ENCODE assay signal across 22 cellular contexts in the genomic region with DNA sequence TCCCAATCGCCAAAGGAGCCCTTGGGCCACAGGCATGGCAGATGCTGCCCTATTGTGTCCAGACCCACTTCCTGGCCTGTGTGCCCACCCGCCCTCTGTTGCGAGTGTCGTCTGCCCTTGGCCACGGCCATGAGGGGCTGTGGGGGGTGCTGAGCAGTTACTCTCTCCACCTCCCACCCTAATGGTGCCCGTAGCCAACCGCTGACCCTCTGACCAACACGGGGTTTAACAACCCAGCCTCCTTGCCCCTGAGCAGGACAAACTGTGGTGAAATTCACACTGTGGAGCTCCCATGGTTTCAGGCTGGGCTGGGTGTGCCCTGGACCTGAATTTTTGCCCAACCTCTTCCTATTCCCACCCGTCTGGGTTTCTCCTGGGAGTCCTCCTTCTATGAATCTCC.
DNase-seq lines count a peak whose midpoint lies in the region; ATAC-seq and TF ChIP-seq lines count a peak whose summit lies in the region.
"Had no signal": no experiment of that assay in that cellular context is flagged by ENCODE, and none has a peak within 500 bp of the region (broad histone marks: within the 10 kb centered on the region; RNA-seq: fewer than 3 reads in every experiment).

No MANE protein-coding gene starts in this region.

- H3K4me1 Mint-ChIP-seq in activated naive CD4-positive, alpha-beta T cell treated with anti-CD3 and anti-CD28 coated beads, Interleukin-2, amount 10 ng/mL, durations not matched to agents 7 days and 5 days = peaks cover 42% of the 10 kb centered on the region
- peaks cover 37% of the 10 kb centered on the region for H3K4me1 Mint-ChIP-seq in activated naive CD4-positive, alpha-beta T cell treated with anti-CD3 and anti-CD28 coated beads for 36 hours (ENCODE audit: low read depth)
- peaks cover 45% of the 10 kb centered on the region for H3K4me1 Mint-ChIP-seq in central memory CD8-positive, alpha-beta T cell
- no peaks in the 10 kb centered on the region for H3K4me1 Mint-ChIP-seq in neural crest cell
- peaks cover 53% of the 10 kb centered on the region for H3K4me1 Mint-ChIP-seq in stimulated activated effector memory CD8-positive, alpha-beta T cell treated with anti-CD3 and anti-CD28 coated beads, Interleukin-12 subunit alpha, Interleukin-12 subunit beta, amount 100 ng/mL, for 72 hours

- intact Hi-C loops in activated naive CD4-positive, alpha-beta T cell treated with anti-CD3 and anti-CD28 coated beads for 36 hours (cut with micrococcal nuclease) = loop anchor here (5.0 kb wide), 1 partner anchor 329 kb away; no protein-coding TSS in a partner anchor

- peak; percentile 16 for DNase-seq in activated naive CD4-positive, alpha-beta T cell treated with anti-CD3 and anti-CD28 coated beads, Interleukin-2, amount 10 ng/mL, durations not matched to agents 7 days and 5 days
- DNase-seq in activated naive CD4-positive, alpha-beta T cell treated with anti-CD3 and anti-CD28 coated beads for 36 hours = no peak
- no peak for DNase-seq in central memory CD8-positive, alpha-beta T cell (ENCODE audit: low spot score in 2 of 2)
- DNase-seq in neural crest cell (ENCODE audit: low read depth, low spot score) (no peak), GM19240 (ENCODE audit: insufficient read length, low spot score) (no peak), kidney tubule cell (ENCODE audit: low spot score) (no peak)
- no peak for DNase-seq in stimulated activated effector memory CD8-positive, alpha-beta T cell treated with anti-CD3 and anti-CD28 coated beads, Interleukin-12 subunit alpha, Interleukin-12 subunit beta, amount 100 ng/mL, for 72 hours (ENCODE audit: low spot score in 2 of 2)
- DNase-seq: 8988T; ACHN; CD4-positive, CD25-positive, alpha-beta regulatory T cell; DMS153; HCEC 1CT; NCI-H1048; NCI-H1417 treated with DMSO at 0.1 percent for 48 hours; NCI-H1694 treated with DMSO at 0.1 percent for 48 hours; NCI-H2081; NCI-H2227 treated with DMSO at 0.1 percent for 48 hours; NCI-H526 treated with DMSO at 0.1 percent for 48 hours; PC-9; SHP77 had no signal

- peaks cover 52% of the 10 kb centered on the region for H3K27me3 Mint-ChIP-seq in activated naive CD4-positive, alpha-beta T cell treated with anti-CD3 and anti-CD28 coated beads, Interleukin-2, amount 10 ng/mL, durations not matched to agents 7 days and 5 days
- peaks cover 14% of the 10 kb centered on the region for H3K27me3 Mint-ChIP-seq in activated naive CD4-positive, alpha-beta T cell treated with anti-CD3 and anti-CD28 coated beads for 36 hours (ENCODE audit: low read depth)
- H3K27me3 Mint-ChIP-seq in central memory CD8-positive, alpha-beta T cell = no peaks in the 10 kb centered on the region
- H3K27me3 Mint-ChIP-seq in neural crest cell (ENCODE audit: low read depth) = no peaks in the 10 kb centered on the region

- CTCF ChIA-PET in activated naive CD4-positive, alpha-beta T cell treated with anti-CD3 and anti-CD28 coated beads, Interleukin-2, amount 10 ng/mL, durations not matched to agents 7 days and 5 days (lab: Charles Lee) = no interaction called here
- CTCF ChIA-PET in activated naive CD4-positive, alpha-beta T cell treated with anti-CD3 and anti-CD28 coated beads for 36 hours (lab: Charles Lee) = no interaction called here

- no peaks in the 10 kb centered on the region for H3K36me3 Mint-ChIP-seq in activated naive CD4-positive, alpha-beta T cell treated with anti-CD3 and anti-CD28 coated beads, Interleukin-2, amount 10 ng/mL, durations not matched to agents 7 days and 5 days
- no peaks in the 10 kb centered on the region for H3K36me3 Mint-ChIP-seq in activated naive CD4-positive, alpha-beta T cell treated with anti-CD3 and anti-CD28 coated beads for 36 hours (ENCODE audit: low read depth)
- H3K36me3 Mint-ChIP-seq in central memory CD8-positive, alpha-beta T cell (ENCODE audit: insufficient read depth) = peaks cover 4% of the 10 kb centered on the region
- no peaks in the 10 kb centered on the region for H3K36me3 Mint-ChIP-seq in neural crest cell (ENCODE audit: low read depth)
- no peaks in the 10 kb centered on the region for H3K36me3 Mint-ChIP-seq in stimulated activated effector memory CD8-positive, alpha-beta T cell treated with anti-CD3 and anti-CD28 coated beads, Interleukin-12 subunit alpha, Interleukin-12 subunit beta, amount 100 ng/mL, for 72 hours
- H3K36me3 Mint-ChIP-seq: CD4-positive, CD25-positive, alpha-beta regulatory T cell; IgD-negative memory B cell had no signal

- no peak for TF ChIP-seq CTCF in neural crest cell (conservative IDR thresholded peaks at IDR 0.05)

- H3K4me3 Mint-ChIP-seq in activated naive CD4-positive, alpha-beta T cell treated with anti-CD3 and anti-CD28 coated beads, Interleukin-2, amount 10 ng/mL, durations not matched to agents 7 days and 5 days = no peak overlapping the region
- H3K4me3 Mint-ChIP-seq in activated naive CD4-positive, alpha-beta T cell treated with anti-CD3 and anti-CD28 coated beads for 36 hours = no peak overlapping the region
- peak overlapping the region; percentile 44 for H3K4me3 Mint-ChIP-seq in central memory CD8-positive, alpha-beta T cell
- H3K4me3 Mint-ChIP-seq in neural crest cell = no peak overlapping the region
- peak overlapping the region; percentile 37 for H3K4me3 Mint-ChIP-seq in stimulated activated effector memory CD8-positive, alpha-beta T cell treated with anti-CD3 and anti-CD28 coated beads, Interleukin-12 subunit alpha, Interleukin-12 subunit beta, amount 100 ng/mL, for 72 hours

- ATAC-seq in central memory CD8-positive, alpha-beta T cell (replicated peaks; ENCODE audit: extremely low read depth, poor library complexity, severe bottlenecking) = no peak
- no peak for ATAC-seq in stimulated activated effector memory CD8-positive, alpha-beta T cell treated with anti-CD3 and anti-CD28 coated beads, Interleukin-12 subunit alpha, Interleukin-12 subunit beta, amount 100 ng/mL, for 72 hours
- no peak for ATAC-seq in GM21825 (IDR thresholded peaks at IDR 0.05; ENCODE audit: unreplicated experiment)

- H3K27ac Mint-ChIP-seq in activated naive CD4-positive, alpha-beta T cell treated with anti-CD3 and anti-CD28 coated beads, Interleukin-2, amount 10 ng/mL, durations not matched to agents 7 days and 5 days = no peak overlapping the region
- H3K27ac Mint-ChIP-seq in activated naive CD4-positive, alpha-beta T cell treated with anti-CD3 and anti-CD28 coated beads for 36 hours = no peak overlapping the region
- no peak overlapping the region for H3K27ac Mint-ChIP-seq in central memory CD8-positive, alpha-beta T cell (ENCODE audit: low read depth)
- peak overlapping the region; percentile 62 for H3K27ac Mint-ChIP-seq in neural crest cell (ENCODE audit: unreplicated experiment)
- peak overlapping the region; percentile 91 for H3K27ac Mint-ChIP-seq in stimulated activated effector memory CD8-positive, alpha-beta T cell treated with anti-CD3 and anti-CD28 coated beads, Interleukin-12 subunit alpha, Interleukin-12 subunit beta, amount 100 ng/mL, for 72 hours
- H3K27ac Mint-ChIP-seq: IgD-negative memory B cell had no signal

- H3K9me3 Mint-ChIP-seq in activated naive CD4-positive, alpha-beta T cell treated with anti-CD3 and anti-CD28 coated beads, Interleukin-2, amount 10 ng/mL, durations not matched to agents 7 days and 5 days = no peaks in the 10 kb centered on the region
- no peaks in the 10 kb centered on the region for H3K9me3 Mint-ChIP-seq in activated naive CD4-positive, alpha-beta T cell treated with anti-CD3 and anti-CD28 coated beads for 36 hours
- H3K9me3 Mint-ChIP-seq in central memory CD8-positive, alpha-beta T cell = no peaks in the 10 kb centered on the region
- peaks cover 3% of the 10 kb centered on the region for H3K9me3 Mint-ChIP-seq in neural crest cell
- no peaks in the 10 kb centered on the region for H3K9me3 Mint-ChIP-seq in stimulated activated effector memory CD8-positive, alpha-beta T cell treated with anti-CD3 and anti-CD28 coated beads, Interleukin-12 subunit alpha, Interleukin-12 subunit beta, amount 100 ng/mL, for 72 hours

Comparison
In these comparisons a context has a peak if more than half of its experiments do, and no peak if none do; other contexts are left out.
1. H3K27ac Mint-ChIP-seq: peak in neural crest cell (single experiment) and stimulated activated effector memory CD8-positive, alpha-beta T cell treated with anti-CD3 and anti-CD28 coated beads, Interleukin-12 subunit alpha, Interleukin-12 subunit beta, amount 100 ng/mL, for 72 hours (single experiment); none in activated naive CD4-positive, alpha-beta T cell treated with anti-CD3 and anti-CD28 coated beads, Interleukin-2, amount 10 ng/mL, durations not matched to agents 7 days and 5 days (single experiment), activated naive CD4-positive, alpha-beta T cell treated with anti-CD3 and anti-CD28 coated beads for 36 hours (single experiment) and central memory CD8-positive, alpha-beta T cell (single experiment).
2. H3K4me3 Mint-ChIP-seq: peak in central memory CD8-positive, alpha-beta T cell (single experiment) and stimulated activated effector memory CD8-positive, alpha-beta T cell treated with anti-CD3 and anti-CD28 coated beads, Interleukin-12 subunit alpha, Interleukin-12 subunit beta, amount 100 ng/mL, for 72 hours (single experiment); none in activated naive CD4-positive, alpha-beta T cell treated with anti-CD3 and anti-CD28 coated beads, Interleukin-2, amount 10 ng/mL, durations not matched to agents 7 days and 5 days (single experiment), activated naive CD4-positive, alpha-beta T cell treated with anti-CD3 and anti-CD28 coated beads for 36 hours (single experiment) and neural crest cell (single experiment).